ENCODE assay signal across 9 cellular contexts in the genomic region with DNA sequence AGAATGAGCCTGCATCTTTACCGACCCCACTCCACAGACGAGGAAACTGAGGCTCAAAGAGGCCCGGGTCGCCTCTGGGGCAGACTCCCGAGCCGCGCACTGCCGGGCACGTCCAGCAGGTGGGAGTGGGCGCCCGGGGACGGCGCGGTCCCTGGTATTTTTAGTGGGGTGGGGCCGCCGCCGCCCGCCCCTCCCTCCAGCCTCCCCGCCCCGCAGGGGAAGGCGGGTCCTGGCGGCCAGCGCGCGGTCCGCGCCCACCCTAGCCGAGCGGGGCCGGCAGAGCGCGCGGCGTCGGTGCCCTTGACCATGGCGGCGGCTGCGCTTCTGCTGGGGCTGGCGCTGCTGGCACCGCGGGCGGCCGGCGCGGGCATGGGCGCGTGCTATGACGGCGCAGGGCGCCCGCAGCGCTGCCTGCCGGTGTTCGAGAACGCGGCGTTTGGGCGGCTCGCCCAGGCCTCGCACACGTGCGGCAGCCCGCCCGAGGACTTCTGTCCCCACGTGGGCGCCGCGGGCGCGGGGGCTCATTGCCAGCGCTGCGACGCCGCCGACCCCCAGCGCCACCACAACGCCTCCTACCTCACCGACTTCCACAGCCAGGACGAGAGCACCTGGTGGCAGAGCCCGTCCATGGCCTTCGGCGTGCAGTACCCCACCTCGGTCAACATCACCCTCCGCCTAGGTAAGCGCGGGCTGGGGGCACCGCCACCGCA. TPM values are rescaled to one million over a fixed set of nuclear protein-coding genes. Genes with fewer than 3 reads are reported as not detected.
DNase-seq lines count a peak whose midpoint lies in the region; ATAC-seq and TF ChIP-seq lines count a peak whose summit lies in the region.
"Had no signal": no experiment of that assay in that cellular context is flagged by ENCODE, and none has a peak within 500 bp of the region (broad histone marks: within the 10 kb centered on the region; RNA-seq: fewer than 3 reads in every experiment).

A gene (plus strand): TSS at position 266 of the 710 bp plus-strand sequence. CDS start 41 bp downstream, at position 307.

- peak; percentile 69 for TF ChIP-seq CTCF in type B pancreatic cell (conservative IDR thresholded peaks at IDR 0.05)

- peak; percentile 50 to 55 for ATAC-seq in activated T-cell treated with anti-CD3 and anti-CD28 coated beads, Interleukin-2, amount 50 U/mL, for 4 hours
- ATAC-seq in activated T-helper 17 cell treated with anti-CD3 and anti-CD28 coated beads, Interleukin-2, amount 50 U/mL, for 72 hours (replicated peaks): no peak
- no peak for ATAC-seq in HG03469 (IDR thresholded peaks at IDR 0.05; ENCODE audit: unreplicated experiment)

- H3K27ac Mint-ChIP-seq in activated T-helper 17 cell treated with anti-CD3 and anti-CD28 coated beads, Interleukin-2, amount 50 U/mL, for 72 hours: no peak within 1 kb of the TSS
- H3K27ac Mint-ChIP-seq in type B pancreatic cell: no peak within 1 kb of the TSS
- H3K27ac Mint-ChIP-seq: T-helper 1 cell treated with Interleukin-12 subunit alpha and Interleukin-12 subunit beta and Interleukin-4 antibody, amounts not matched to agents 30 μg/mL and 1 μg/mL, for 36 hours had no signal

- no peak for DNase-seq in activated T-cell treated with anti-CD3 and anti-CD28 coated beads, Interleukin-2, amount 50 U/mL, for 4 hours
- DNase-seq in activated T-cell treated with anti-CD3 and anti-CD28 coated beads for 4 hours (no peak), islet precursor cell (peak; percentile 70), type B pancreatic cell (ENCODE audit: extremely low spot score, unreplicated experiment) (no peak), NCI-H526 treated with DMSO at 0.1 percent for 48 hours (lab: John Stamatoyannopoulos, UW) (no peak), T1000 (lab: John Stamatoyannopoulos, UW) (no peak)

- H3K27me3 Mint-ChIP-seq in activated T-cell treated with anti-CD3 and anti-CD28 coated beads, Interleukin-2, amount 50 U/mL, for 4 hours (ENCODE audit: low read depth): peaks cover 45% of the 10 kb centered on the region
- H3K27me3 Mint-ChIP-seq in activated T-helper 17 cell treated with anti-CD3 and anti-CD28 coated beads, Interleukin-2, amount 50 U/mL, for 72 hours: peaks cover 12% of the 10 kb centered on the region
- H3K27me3 Mint-ChIP-seq in type B pancreatic cell: peaks cover 48% of the 10 kb centered on the region

- H3K4me3 Mint-ChIP-seq in activated T-cell treated with anti-CD3 and anti-CD28 coated beads, Interleukin-2, amount 50 U/mL, for 4 hours: peak within 1 kb of the TSS; percentile 45
- peak within 1 kb of the TSS; percentile 15 for H3K4me3 Mint-ChIP-seq in activated T-helper 17 cell treated with anti-CD3 and anti-CD28 coated beads, Interleukin-2, amount 50 U/mL, for 72 hours
- peak within 1 kb of the TSS; percentile 75 for H3K4me3 Mint-ChIP-seq in type B pancreatic cell
- H3K4me3 Mint-ChIP-seq: T-helper 1 cell treated with Interleukin-12 subunit alpha and Interleukin-12 subunit beta and Interleukin-4 antibody, amounts not matched to agents 30 μg/mL and 1 μg/mL, for 36 hours had no signal

- no peaks in the 10 kb centered on the region for H3K9me3 Mint-ChIP-seq in activated T-cell treated with anti-CD3 and anti-CD28 coated beads, Interleukin-2, amount 50 U/mL, for 4 hours
- H3K9me3 Mint-ChIP-seq in activated T-helper 17 cell treated with anti-CD3 and anti-CD28 coated beads, Interleukin-2, amount 50 U/mL, for 72 hours: no peaks in the 10 kb centered on the region
- no peaks in the 10 kb centered on the region for H3K9me3 Mint-ChIP-seq in type B pancreatic cell
- H3K9me3 Mint-ChIP-seq: T-helper 1 cell treated with Interleukin-12 subunit alpha and Interleukin-12 subunit beta and Interleukin-4 antibody, amounts not matched to agents 30 μg/mL and 1 μg/mL, for 36 hours had no signal

- H3K36me3 Mint-ChIP-seq in activated T-cell treated with anti-CD3 and anti-CD28 coated beads, Interleukin-2, amount 50 U/mL, for 4 hours (ENCODE audit: insufficient read depth): no peaks in the 10 kb centered on the region
- no peaks in the 10 kb centered on the region for H3K36me3 Mint-ChIP-seq in activated T-helper 17 cell treated with anti-CD3 and anti-CD28 coated beads, Interleukin-2, amount 50 U/mL, for 72 hours (ENCODE audit: low read depth)
- H3K36me3 Mint-ChIP-seq in type B pancreatic cell: no peaks in the 10 kb centered on the region

- no peaks in the 10 kb centered on the region for H3K4me1 Mint-ChIP-seq in activated T-cell treated with anti-CD3 and anti-CD28 coated beads, Interleukin-2, amount 50 U/mL, for 4 hours (ENCODE audit: low read depth)
- no peaks in the 10 kb centered on the region for H3K4me1 Mint-ChIP-seq in activated T-helper 17 cell treated with anti-CD3 and anti-CD28 coated beads, Interleukin-2, amount 50 U/mL, for 72 hours
- H3K4me1 Mint-ChIP-seq in type B pancreatic cell (ENCODE audit: unreplicated experiment): peaks cover 13% of the 10 kb centered on the region

RNA-seq across cellular contexts. Expression of the gene that starts here (rescaled TPM):
- under 1 TPM; 0.05 to 0.71 (median 0.41) TPM for total RNA-seq in activated T-cell treated with anti-CD3 and anti-CD28 coated beads, Interleukin-2, amount 50 U/mL, for 4 hours
- under 1 TPM; 0.11 to 0.45 TPM for total RNA-seq in activated T-helper 17 cell treated with anti-CD3 and anti-CD28 coated beads, Interleukin-2, amount 50 U/mL, for 72 hours
- 0.38 and 7.2 TPM in 2 replicates for total RNA-seq in type B pancreatic cell (ENCODE audit: low replicate concordance)

Comparison
In these comparisons a context has a peak if more than half of its experiments do, and no peak if none do; other contexts are left out.
1. Peak in ATAC-seq in activated T-cell treated with anti-CD3 and anti-CD28 coated beads, Interleukin-2, amount 50 U/mL, for 4 hours; RNA of the gene not detected or under 1 TPM.
2. H3K4me3 Mint-ChIP-seq: peak in every context shown above with its lines; median percentile 75 in type B pancreatic cell; 45 in activated T-cell treated with anti-CD3 and anti-CD28 coated beads, Interleukin-2, amount 50 U/mL, for 4 hours; 15 in activated T-helper 17 cell treated with anti-CD3 and anti-CD28 coated beads, Interleukin-2, amount 50 U/mL, for 72 hours.